8 cellular contexts compared by ENCODE assay signal in genomic region chr17:58352018-58352842, GRCh38. TPM values are rescaled to one million over a fixed set of nuclear protein-coding genes. Genes with fewer than 3 reads are reported as not detected.
DNase-seq lines count a peak whose midpoint lies in the region; ATAC-seq and TF ChIP-seq lines count a peak whose summit lies in the region.

Gene SUPT4H1 (minus strand): TSS chr17:58352201. CDS start chr17:58352135, 66 bp downstream.

- H3K4me1 ChIP-seq in left ventricle myocardium inferior (peaks cover 39% of the 10 kb centered on the region), prostate gland (replicated peaks) (peaks cover 2% of the 10 kb centered on the region), urinary bladder (ENCODE audit: insufficient read depth) (no peaks in the 10 kb centered on the region)

- no peaks in the 10 kb centered on the region for H3K9me3 ChIP-seq in left ventricle myocardium inferior (replicated peaks)
- H3K9me3 ChIP-seq in prostate gland: no peaks in the 10 kb centered on the region

- peak within 1 kb of the TSS; percentile 97 for H3K27ac Mint-ChIP-seq in T-helper 1 cell treated with Interleukin-12 subunit alpha and Interleukin-12 subunit beta and Interleukin-4 antibody, amounts not matched to agents 30 μg/mL and 1 μg/mL, for 36 hours

- peak; percentile 79 for DNase-seq in NCI-H146 treated with DMSO at 0.1 percent for 48 hours (lab: John Stamatoyannopoulos, UW; ENCODE audit: unreplicated experiment)
- DNase-seq in left ventricle myocardium inferior: peak; percentile 84
- peak; percentile 91 for DNase-seq in prostate gland (ENCODE audit: low spot score)

- peaks cover 35% of the 10 kb centered on the region for H3K36me3 ChIP-seq in left ventricle myocardium inferior
- peaks cover 0 to 5% of the 10 kb centered on the region in 2 donors for H3K36me3 ChIP-seq in prostate gland
- no peaks in the 10 kb centered on the region for H3K36me3 ChIP-seq in urinary bladder (ENCODE audit: insufficient read depth)

- H3K27me3 Mint-ChIP-seq in T-helper 1 cell treated with Interleukin-12 subunit alpha and Interleukin-12 subunit beta and Interleukin-4 antibody, amounts not matched to agents 30 μg/mL and 1 μg/mL, for 36 hours (ENCODE audit: low read depth): no peaks in the 10 kb centered on the region

- H3K27ac ChIP-seq in angular gyrus (ENCODE audit: low read depth, low read length) (peak within 1 kb of the TSS; percentile 90), left ventricle myocardium inferior (replicated peaks) (peak within 1 kb of the TSS; percentile 97), prostate gland (peak within 1 kb of the TSS; percentile 92 to 93), urinary bladder (ENCODE audit: low read depth) (peak within 1 kb of the TSS; percentile 93)

- H3K9me3 Mint-ChIP-seq in T-helper 1 cell treated with Interleukin-12 subunit alpha and Interleukin-12 subunit beta and Interleukin-4 antibody, amounts not matched to agents 30 μg/mL and 1 μg/mL, for 36 hours: no peaks in the 10 kb centered on the region

- peaks cover 50% of the 10 kb centered on the region for H3K4me1 Mint-ChIP-seq in T-helper 1 cell treated with Interleukin-12 subunit alpha and Interleukin-12 subunit beta and Interleukin-4 antibody, amounts not matched to agents 30 μg/mL and 1 μg/mL, for 36 hours (ENCODE audit: low read depth)

- H3K4me3 ChIP-seq in left ventricle myocardium inferior: peak within 1 kb of the TSS; percentile 83
- H3K4me3 ChIP-seq in prostate gland: peak within 1 kb of the TSS; percentile 44 to 75
- H3K4me3 ChIP-seq in urinary bladder (ENCODE audit: low read depth, low read length): peak within 1 kb of the TSS; percentile 95

- intact Hi-C loops in left ventricle myocardium inferior (cut with micrococcal nuclease) (no loop called here), prostate gland (cut with DNase I) (loop anchor here (2.0 to 5.0 kb wide), 2 partner anchors 65 to 163 kb away; partner anchors contain the start of genes MTMR4 and RNF43)

- ATAC-seq in GM18502 (IDR thresholded peaks at IDR 0.05; ENCODE audit: poor library complexity, unreplicated experiment) (peak; percentile 87), HG02885 (IDR thresholded peaks at IDR 0.05; ENCODE audit: poor library complexity, unreplicated experiment) (peak; percentile 91)

- H3K4me3 Mint-ChIP-seq in T-helper 1 cell treated with Interleukin-12 subunit alpha and Interleukin-12 subunit beta and Interleukin-4 antibody, amounts not matched to agents 30 μg/mL and 1 μg/mL, for 36 hours: peak within 1 kb of the TSS; percentile 100

- no peaks in the 10 kb centered on the region for H3K27me3 ChIP-seq in left ventricle myocardium inferior (ENCODE audit: low read depth)
- no peaks in the 10 kb centered on the region for H3K27me3 ChIP-seq in prostate gland (replicated peaks; ENCODE audit: insufficient read depth)

- TF ChIP-seq POLR2A in prostate gland (IDR thresholded peaks at IDR 0.05): peak; percentile 81

- TF ChIP-seq CTCF in left ventricle myocardium inferior (IDR thresholded peaks at IDR 0.05; ENCODE audit: borderline replicate concordance) (peak; percentile 14), prostate gland (IDR thresholded peaks at IDR 0.05) (peak; percentile 19 to 66 (median 37))

- H3K36me3 Mint-ChIP-seq in T-helper 1 cell treated with Interleukin-12 subunit alpha and Interleukin-12 subunit beta and Interleukin-4 antibody, amounts not matched to agents 30 μg/mL and 1 μg/mL, for 36 hours (ENCODE audit: low read depth): peaks cover 56% of the 10 kb centered on the region

- 1% methylated on average over 60 of the region's 63 CpGs for WGBS in prostate gland
- WGBS in urinary bladder: under 1% methylated on average over 63 of the region's 63 CpGs

RNA-seq across cellular contexts. Expression of gene SUPT4H1, which starts in this region (rescaled TPM):
- total RNA-seq in left ventricle myocardium inferior (55.2 TPM), prostate gland (10 to 100 TPM; 44.8 to 70.0 TPM), urinary bladder (41.9 TPM)
- 98.3 TPM for polyA plus RNA-seq in urinary bladder

Comparison
In these comparisons a context has a peak if more than half of its experiments do, and no peak if none do; other contexts are left out.
1. Peak in every context shown above with its lines: DNase-seq, ATAC-seq, H3K4me3 ChIP-seq and H3K27ac ChIP-seq.